9 cellular contexts compared by ENCODE assay signal in genomic region chr4:74906771-74907170, GRCh38. TPM values are rescaled to one million over a fixed set of nuclear protein-coding genes. Genes with fewer than 3 reads are reported as not detected.
"Had no signal": no experiment of that assay in that cellular context is flagged by ENCODE, and none has a peak within 500 bp of the region (broad histone marks: within the 10 kb centered on the region; RNA-seq: fewer than 3 reads in every experiment).

No MANE protein-coding gene starts in this region.

- H3K27me3 Mint-ChIP-seq: IgD-negative memory B cell had no signal

- H3K27ac ChIP-seq: HL-60 had no signal

- H3K4me3 ChIP-seq: GM23338 had no signal

- FAIRE-seq: H1, H54, HepG2 had no signal

- ATAC-seq: GM23338, HepG2 had no signal

- H3K9me3 Mint-ChIP-seq: GM23338 had no signal

- H3K27ac Mint-ChIP-seq: GM23338, H9, IgD-negative memory B cell had no signal

- DNase-seq: H9, HCEC 1CT had no signal

- H3K4me2 ChIP-seq: GM23338 had no signal

- H3K4me3 Mint-ChIP-seq: GM23338, H9, IgD-negative memory B cell had no signal

- H3K4me1 Mint-ChIP-seq: GM23338, H9, IgD-negative memory B cell had no signal

- H2AFZ ChIP-seq: GM23338 had no signal

RNA-seq across cellular contexts. Expression of gene PARM1, which starts 26.1 kb away (rescaled TPM):
- total RNA-seq: HepG2, HT1080 had no signal
- polyA plus RNA-seq: HepG2 had no signal
